Comparison of ENCODE assay signal across 33 cellular contexts in the genomic region with DNA sequence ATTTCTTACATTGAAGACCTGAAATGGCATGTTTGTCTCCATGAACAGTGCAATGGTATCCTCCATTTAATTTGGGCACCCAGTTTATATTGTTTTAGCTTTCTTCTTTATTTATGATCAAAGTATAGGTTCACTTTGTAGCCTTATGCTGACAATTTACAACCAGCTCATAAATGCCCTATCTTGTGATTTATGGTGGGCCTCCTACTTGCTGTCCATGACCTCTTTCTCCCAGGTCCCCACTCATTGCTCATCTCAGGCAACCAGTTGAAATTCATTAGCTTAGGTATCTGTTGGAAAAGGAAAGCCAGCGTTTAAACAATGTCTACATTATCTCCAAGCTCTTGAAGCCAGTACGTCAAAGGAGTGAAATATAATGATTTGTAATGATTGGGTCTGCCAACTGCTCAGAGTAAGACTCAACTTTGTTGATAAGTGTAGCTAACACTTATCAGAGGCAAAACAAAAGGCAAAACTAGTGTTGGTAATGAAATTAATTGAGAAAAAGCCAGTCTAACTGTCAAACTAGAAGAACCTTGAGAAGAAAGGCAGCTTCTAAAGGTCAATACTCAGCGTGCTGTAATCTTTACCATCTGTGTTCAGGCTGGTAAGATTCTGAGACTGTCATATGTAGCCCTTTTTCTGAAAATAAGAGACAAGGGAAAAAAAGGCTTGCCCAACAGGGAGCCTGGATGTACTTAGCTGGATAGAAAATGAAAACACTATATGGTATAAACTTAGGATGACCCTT.
"Had no signal": no experiment of that assay in that cellular context is flagged by ENCODE, and none has a peak within 500 bp of the region (broad histone marks: within the 10 kb centered on the region; RNA-seq: fewer than 3 reads in every experiment).

No MANE protein-coding gene starts in this region.

- ATAC-seq: activated CD8-positive, alpha-beta memory T cell treated with anti-CD3 and anti-CD28 coated beads, Interleukin-2, amount 10 ng/mL, durations not matched to agents 7 days and 5 days; activated T-cell treated with anti-CD3 and anti-CD28 coated beads, Interleukin-2, amount 50 U/mL, for 72 hours; activated T-helper 17 cell treated with anti-CD3 and anti-CD28 coated beads, Interleukin-2, amount 50 U/mL, for 72 hours; PC-3 had no signal

- DNase-seq: activated CD4-positive, alpha-beta memory T cell treated with anti-CD3 and anti-CD28 coated beads, Interleukin-2, amount 10 ng/mL, durations not matched to agents 7 days and 5 days; activated CD4-positive, alpha-beta T cell treated with anti-CD3 and anti-CD28 coated beads for 1 hour; activated CD4-positive, alpha-beta T cell treated with anti-CD3 and anti-CD28 coated beads for 48 hours; activated CD4-positive, CD25-positive, alpha-beta regulatory T cell; activated CD8-positive, alpha-beta memory T cell treated with anti-CD3 and anti-CD28 coated beads for 24 hours; activated CD8-positive, alpha-beta memory T cell treated with anti-CD3 and anti-CD28 coated beads, Interleukin-2, amount 10 ng/mL, durations not matched to agents 7 days and 5 days; activated effector memory CD4-positive, alpha-beta T cell treated with anti-CD3 and anti-CD28 coated beads, Interleukin-2, amount 50 U/mL, for 16 hours; activated naive CD4-positive, alpha-beta T cell; activated naive CD4-positive, alpha-beta T cell treated with anti-CD3 and anti-CD28 coated beads, Interleukin-2, amount 50 U/mL, for 16 hours; activated naive CD8-positive, alpha-beta T cell treated with anti-CD3 and anti-CD28 coated beads for 36 hours; activated T-cell treated with anti-CD3 and anti-CD28 coated beads, Interleukin-2, amount 50 U/mL, for 1 hour; activated T-cell treated with anti-CD3 and anti-CD28 coated beads, Interleukin-2, amount 50 U/mL, for 72 hours; amniotic stem cell; aorta; brain microvascular endothelial cell; Kasumi-1; MG63; NCI-H1048; NCI-H1105 treated with DMSO at 0.1 percent for 48 hours; NCI-H1436; NCI-H1694; NCI-H1930; NCI-H2081 treated with DMSO at 0.1 percent for 48 hours; NCI-H510A; NCI-H526; NCI-H748 treated with DMSO at 0.1 percent for 48 hours; NK-92 treated with Interleukin-12 subunit alpha and Interleukin-12 subunit beta, amount 100 ng/mL, for 24 hours; PC-3; Peyer's patch; RPMI8226; T1000; WERI-Rb-1 had no signal
